ENCODE assay signal across 8 cellular contexts in the genomic region with DNA sequence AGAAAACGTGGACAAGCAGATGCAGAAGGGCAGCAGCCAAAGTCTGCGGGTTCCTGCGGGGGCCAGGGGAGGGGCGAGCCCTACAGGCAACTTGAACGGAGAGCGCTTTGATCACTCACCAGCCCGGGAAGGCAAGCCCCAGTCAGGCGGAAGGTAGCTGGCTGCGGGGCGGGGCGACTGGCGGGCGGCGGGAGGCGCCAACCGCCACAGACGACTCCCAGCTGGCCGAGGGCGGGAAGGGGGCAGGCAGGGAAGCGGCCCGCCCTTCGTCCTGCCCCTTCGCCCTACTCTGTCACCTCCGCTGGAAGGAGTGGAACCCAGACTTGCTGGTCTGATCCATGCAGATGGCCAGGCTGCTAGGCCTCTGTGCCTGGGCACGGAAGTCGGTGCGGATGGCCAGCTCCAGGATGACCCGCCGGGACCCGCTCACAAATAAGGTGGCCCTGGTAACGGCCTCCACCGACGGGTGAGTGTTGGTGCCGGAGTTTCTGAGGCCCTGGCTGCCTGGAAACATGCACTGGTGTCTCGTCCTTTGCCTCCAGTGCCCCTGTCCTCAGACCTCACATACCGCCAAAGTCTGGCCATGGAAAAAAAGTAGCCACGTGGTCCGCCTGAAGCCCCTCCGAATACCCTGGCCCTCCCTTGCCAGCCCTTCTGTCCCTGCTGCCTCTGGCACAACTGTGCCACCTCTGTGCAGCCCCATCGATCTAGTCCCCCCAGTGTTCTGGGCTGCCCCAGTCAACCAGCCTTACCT. TPM values are rescaled to one million over a fixed set of nuclear protein-coding genes. Genes with fewer than 3 reads are reported as not detected.
DNase-seq lines count a peak whose midpoint lies in the region; ATAC-seq and TF ChIP-seq lines count a peak whose summit lies in the region.
"Not testable (repeated sequence)": the region's sequence is repeated elsewhere in the genome, so short reads cannot be mapped to it uniquely, and the experiment has no call there.

A gene (plus strand): TSS at position 320 of the 754 bp plus-strand sequence. CDS start 19 bp downstream, at position 339.

- H3K4me2 ChIP-seq in PC-9, result peak within 1 kb of the TSS; percentile 55

- H2AFZ ChIP-seq in PC-9, result not testable (repeated sequence)

- not testable (repeated sequence) for H3K9me2 ChIP-seq in PC-9 (ENCODE audit: insufficient read depth)

- not testable (repeated sequence) for H3K27me3 ChIP-seq in PC-9 (ENCODE audit: insufficient read depth, low read depth)

- CTCF ChIA-PET in PC-9 (lab: Charles Lee), result not testable (repeated sequence)

- peak; percentile 11 for DNase-seq in COLO829 (ENCODE audit: low spot score)
- DNase-seq in PC-9, result peak; percentile 33 to 78
- DNase-seq in activated T-cell treated with anti-CD3 and anti-CD28 coated beads, Interleukin-2, amount 50 U/mL, for 1 hour, result peak; percentile 79
- DNase-seq in epithelial cell of proximal tubule (ENCODE audit: low read depth), result not testable (repeated sequence)
- peak; percentile 86 for DNase-seq in mucosa of gallbladder (ENCODE audit: low spot score)
- peak; percentile 35 for DNase-seq in stimulated activated CD8-positive, alpha-beta memory T cell treated with anti-CD3 and anti-CD28 coated beads, Interleukin-15, amount 100 ng/mL, for 1 hour (ENCODE audit: low read depth)

- ATAC-seq in GM19463 (IDR thresholded peaks at IDR 0.05; ENCODE audit: unreplicated experiment) (peak; percentile 90), HG03460 (IDR thresholded peaks at IDR 0.05; ENCODE audit: unreplicated experiment) (peak; percentile 93)

- not testable (repeated sequence) for TF ChIP-seq CTCF in PC-9 (conservative IDR thresholded peaks at IDR 0.05); epithelial cell of proximal tubule (conservative IDR thresholded peaks at IDR 0.05; ENCODE audit: low read depth, low read length)

- not testable (repeated sequence) for BruUV-seq in PC-9 (replicated peaks; lab: Mats Ljungman, UMichigan)

- H3K4me3 ChIP-seq in PC-9, result peak within 1 kb of the TSS; percentile 40; the same call in 1 of the 2 replicates
- H3K4me3 ChIP-seq in epithelial cell of proximal tubule (ENCODE audit: low read depth, low read length), result peak within 1 kb of the TSS; percentile 54

- not testable (repeated sequence) for H3K9me3 ChIP-seq in PC-9 (ENCODE audit: insufficient read depth, low read depth)

- not testable (repeated sequence) for H3K36me3 ChIP-seq in PC-9 (ENCODE audit: low read depth)

- POLR2A ChIA-PET in PC-9 (lab: Charles Lee; ENCODE audit: unreplicated experiment), result not testable (repeated sequence)

- H3K27ac ChIP-seq in PC-9, result not testable (repeated sequence)

- not testable (repeated sequence) for H4K20me1 ChIP-seq in PC-9 (ENCODE audit: insufficient read depth)

- H3F3A ChIP-seq in PC-9 (ENCODE audit: insufficient read depth, low read depth), result peaks cover 15% of the 10 kb centered on the region

- intact Hi-C loops in PC-9 (cut with micrococcal nuclease; ENCODE audit: unreplicated experiment), result not testable (repeated sequence)

- H3K79me2 ChIP-seq in PC-9 (ENCODE audit: low read depth), result not testable (repeated sequence)

- H3K4me1 ChIP-seq in PC-9 (replicated peaks; ENCODE audit: insufficient read depth), result peaks cover 15% of the 10 kb centered on the region

RNA-seq across cellular contexts. Expression of the gene that starts here (rescaled TPM):
- 14.8 and 22.8 TPM in 2 replicates for total RNA-seq in PC-9 (2021)
- total RNA-seq in epithelial cell of proximal tubule, result 13.6 and 14.8 TPM in 2 replicates
- total RNA-seq in mucosa of gallbladder, result 12.0 TPM
